In the genomic region with DNA sequence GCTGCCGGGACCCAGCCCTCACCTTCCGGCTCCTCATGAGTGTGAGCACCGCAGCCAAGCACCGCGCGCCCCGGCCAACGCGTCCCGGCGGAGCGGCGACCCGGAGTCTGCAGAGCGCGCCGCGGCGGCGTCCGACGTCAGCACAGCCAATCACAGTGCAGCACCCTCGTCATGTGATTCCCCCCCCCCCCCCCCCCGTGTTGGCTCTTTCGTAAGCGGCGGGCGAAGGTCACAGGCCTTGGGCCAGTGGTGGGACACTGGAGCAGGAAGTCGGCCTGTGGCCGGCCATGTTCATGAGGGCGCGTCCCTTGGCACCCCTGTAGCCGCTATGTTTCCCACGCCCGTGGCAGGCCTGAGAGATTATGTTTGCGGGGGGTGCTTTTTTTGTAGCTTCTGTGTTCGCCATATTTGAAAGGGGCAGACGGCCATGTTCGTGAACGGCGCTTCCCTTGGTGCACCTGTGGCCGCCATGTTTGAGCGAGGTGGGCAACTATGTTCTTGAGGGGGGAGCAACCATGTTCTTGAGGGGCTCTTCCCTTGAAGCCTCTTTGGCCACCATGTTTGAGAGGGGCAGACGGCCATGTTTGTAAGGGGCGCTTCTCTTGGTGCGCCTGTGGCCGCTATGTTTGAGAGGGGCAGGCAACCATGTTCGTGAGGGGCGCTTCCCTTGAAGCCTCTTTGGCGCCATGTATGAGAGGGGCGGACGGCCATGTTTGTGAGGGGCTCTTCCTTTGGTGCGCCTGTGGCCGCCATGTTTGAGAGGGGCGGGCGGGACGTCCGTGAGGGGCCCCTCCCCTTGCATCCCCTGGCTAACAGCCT, we compare ENCODE assay signal across 1 cellular context.
TF ChIP-seq lines count a peak whose summit lies in the region.

A gene (minus strand): TSS at position 123 of the 819 bp plus-strand sequence. CDS start 86 bp downstream, at position 37.

TF ChIP-seq in K562, 482 proteins besides CTCF, POLR2A, EP300 and RAD21 (continued from another document):
- TF ChIP-seq, protein P1, sequence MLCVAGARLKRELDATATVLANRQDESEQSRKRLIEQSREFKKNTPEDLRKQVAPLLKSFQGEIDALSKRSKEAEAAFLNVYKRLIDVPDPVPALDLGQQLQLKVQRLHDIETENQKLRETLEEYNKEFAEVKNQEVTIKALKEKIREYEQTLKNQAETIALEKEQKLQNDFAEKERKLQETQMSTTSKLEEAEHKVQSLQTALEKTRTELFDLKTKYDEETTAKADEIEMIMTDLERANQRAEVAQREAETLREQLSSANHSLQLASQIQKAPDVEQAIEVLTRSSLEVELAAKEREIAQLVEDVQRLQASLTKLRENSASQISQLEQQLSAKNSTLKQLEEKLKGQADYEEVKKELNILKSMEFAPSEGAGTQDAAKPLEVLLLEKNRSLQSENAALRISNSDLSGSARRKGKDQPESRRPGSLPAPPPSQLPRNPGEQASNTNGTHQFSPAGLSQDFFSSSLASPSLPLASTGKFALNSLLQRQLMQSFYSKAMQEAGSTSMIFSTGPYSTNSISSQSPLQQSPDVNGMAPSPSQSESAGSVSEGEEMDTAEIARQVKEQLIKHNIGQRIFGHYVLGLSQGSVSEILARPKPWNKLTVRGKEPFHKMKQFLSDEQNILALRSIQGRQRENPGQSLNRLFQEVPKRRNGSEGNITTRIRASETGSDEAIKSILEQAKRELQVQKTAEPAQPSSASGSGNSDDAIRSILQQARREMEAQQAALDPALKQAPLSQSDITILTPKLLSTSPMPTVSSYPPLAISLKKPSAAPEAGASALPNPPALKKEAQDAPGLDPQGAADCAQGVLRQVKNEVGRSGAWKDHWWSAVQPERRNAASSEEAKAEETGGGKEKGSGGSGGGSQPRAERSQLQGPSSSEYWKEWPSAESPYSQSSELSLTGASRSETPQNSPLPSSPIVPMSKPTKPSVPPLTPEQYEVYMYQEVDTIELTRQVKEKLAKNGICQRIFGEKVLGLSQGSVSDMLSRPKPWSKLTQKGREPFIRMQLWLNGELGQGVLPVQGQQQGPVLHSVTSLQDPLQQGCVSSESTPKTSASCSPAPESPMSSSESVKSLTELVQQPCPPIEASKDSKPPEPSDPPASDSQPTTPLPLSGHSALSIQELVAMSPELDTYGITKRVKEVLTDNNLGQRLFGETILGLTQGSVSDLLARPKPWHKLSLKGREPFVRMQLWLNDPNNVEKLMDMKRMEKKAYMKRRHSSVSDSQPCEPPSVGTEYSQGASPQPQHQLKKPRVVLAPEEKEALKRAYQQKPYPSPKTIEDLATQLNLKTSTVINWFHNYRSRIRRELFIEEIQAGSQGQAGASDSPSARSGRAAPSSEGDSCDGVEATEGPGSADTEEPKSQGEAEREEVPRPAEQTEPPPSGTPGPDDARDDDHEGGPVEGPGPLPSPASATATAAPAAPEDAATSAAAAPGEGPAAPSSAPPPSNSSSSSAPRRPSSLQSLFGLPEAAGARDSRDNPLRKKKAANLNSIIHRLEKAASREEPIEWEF (CRISPR knock-in tag; IDR thresholded peaks at IDR 0.05), result peak; percentile 92
- TF ChIP-seq RBM15 (IDR thresholded peaks at IDR 0.05; ENCODE audit: insufficient read depth, low read length) (no peak), NELFE (IDR thresholded peaks at IDR 0.05; ENCODE audit: insufficient read depth, insufficient read length) (no peak)
- TF ChIP-seq, protein P2, sequence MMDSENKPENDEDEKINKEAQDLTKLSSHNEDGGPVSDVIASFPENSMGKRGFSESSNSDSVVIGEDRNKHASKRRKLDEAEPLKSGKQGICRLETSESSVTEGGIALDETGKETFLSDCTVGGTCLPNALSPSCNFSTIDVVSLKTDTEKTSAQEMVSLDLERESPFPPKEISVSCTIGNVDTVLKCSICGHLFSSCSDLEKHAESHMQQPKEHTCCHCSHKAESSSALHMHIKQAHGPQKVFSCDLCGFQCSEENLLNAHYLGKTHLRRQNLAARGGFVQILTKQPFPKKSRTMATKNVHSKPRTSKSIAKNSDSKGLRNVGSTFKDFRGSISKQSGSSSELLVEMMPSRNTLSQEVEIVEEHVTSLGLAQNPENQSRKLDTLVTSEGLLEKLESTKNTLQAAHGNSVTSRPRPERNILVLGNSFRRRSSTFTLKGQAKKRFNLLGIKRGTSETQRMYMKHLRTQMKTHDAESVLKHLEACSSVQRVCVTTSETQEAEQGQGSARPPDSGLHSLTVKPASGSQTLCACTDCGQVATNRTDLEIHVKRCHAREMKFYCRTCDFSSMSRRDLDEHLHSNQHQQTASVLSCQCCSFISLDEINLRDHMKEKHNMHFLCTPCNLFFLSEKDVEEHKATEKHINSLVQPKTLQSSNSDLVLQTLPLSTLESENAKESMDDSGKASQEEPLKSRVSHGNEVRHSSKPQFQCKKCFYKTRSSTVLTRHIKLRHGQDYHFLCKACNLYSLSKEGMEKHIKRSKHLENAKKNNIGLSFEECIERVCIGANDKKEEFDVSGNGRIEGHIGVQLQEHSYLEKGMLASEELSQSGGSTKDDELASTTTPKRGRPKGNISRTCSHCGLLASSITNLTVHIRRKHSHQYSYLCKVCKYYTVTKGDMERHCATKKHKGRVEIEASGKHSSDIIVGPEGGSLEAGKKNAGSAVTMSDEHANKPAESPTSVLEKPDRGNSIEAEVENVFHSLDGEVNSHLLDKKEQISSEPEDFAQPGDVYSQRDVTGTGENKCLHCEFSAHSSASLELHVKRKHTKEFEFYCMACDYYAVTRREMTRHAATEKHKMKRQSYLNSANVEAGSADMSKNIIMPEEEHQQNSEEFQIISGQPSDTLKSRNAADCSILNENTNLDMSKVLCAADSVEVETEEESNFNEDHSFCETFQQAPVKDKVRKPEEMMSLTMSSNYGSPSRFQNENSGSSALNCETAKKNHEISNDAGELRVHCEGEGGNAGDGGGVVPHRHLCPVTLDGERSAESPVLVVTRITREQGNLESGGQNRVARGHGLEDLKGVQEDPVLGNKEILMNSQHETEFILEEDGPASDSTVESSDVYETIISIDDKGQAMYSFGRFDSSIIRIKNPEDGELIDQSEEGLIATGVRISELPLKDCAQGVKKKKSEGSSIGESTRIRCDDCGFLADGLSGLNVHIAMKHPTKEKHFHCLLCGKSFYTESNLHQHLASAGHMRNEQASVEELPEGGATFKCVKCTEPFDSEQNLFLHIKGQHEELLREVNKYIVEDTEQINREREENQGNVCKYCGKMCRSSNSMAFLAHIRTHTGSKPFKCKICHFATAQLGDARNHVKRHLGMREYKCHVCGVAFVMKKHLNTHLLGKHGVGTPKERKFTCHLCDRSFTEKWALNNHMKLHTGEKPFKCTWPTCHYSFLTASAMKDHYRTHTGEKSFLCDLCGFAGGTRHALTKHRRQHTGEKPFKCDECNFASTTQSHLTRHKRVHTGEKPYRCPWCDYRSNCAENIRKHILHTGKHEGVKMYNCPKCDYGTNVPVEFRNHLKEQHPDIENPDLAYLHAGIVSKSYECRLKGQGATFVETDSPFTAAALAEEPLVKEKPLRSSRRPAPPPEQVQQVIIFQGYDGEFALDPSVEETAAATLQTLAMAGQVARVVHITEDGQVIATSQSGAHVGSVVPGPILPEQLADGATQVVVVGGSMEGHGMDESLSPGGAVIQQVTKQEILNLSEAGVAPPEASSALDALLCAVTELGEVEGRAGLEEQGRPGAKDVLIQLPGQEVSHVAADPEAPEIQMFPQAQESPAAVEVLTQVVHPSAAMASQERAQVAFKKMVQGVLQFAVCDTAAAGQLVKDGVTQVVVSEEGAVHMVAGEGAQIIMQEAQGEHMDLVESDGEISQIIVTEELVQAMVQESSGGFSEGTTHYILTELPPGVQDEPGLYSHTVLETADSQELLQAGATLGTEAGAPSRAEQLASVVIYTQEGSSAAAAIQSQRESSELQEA (IDR thresholded peaks at IDR 0.05; ENCODE audit: low read depth), result no peak
